ENCODE assay signal across 39 cellular contexts in genomic region chr17:15363702-15364101, GRCh38. TPM values are rescaled to one million over a fixed set of nuclear protein-coding genes. Genes with fewer than 3 reads are reported as not detected.
"Had no signal": no experiment of that assay in that cellular context is flagged by ENCODE, and none has a peak within 500 bp of the region (broad histone marks: within the 10 kb centered on the region; RNA-seq: fewer than 3 reads in every experiment).

No MANE protein-coding gene starts in this region.

- H3K9me3 ChIP-seq: MG63 had no signal

- H3K36me3 ChIP-seq: MG63 had no signal

- DNase-seq: Karpas-422, Kasumi-1, MG63, MM.1S, MV-4-11, NCI-H1048, NCI-H1092, NCI-H1092 treated with DMSO at 0.1 percent for 48 hours, NCI-H1105, NCI-H1105 treated with DMSO at 0.1 percent for 48 hours, NCI-H1417, NCI-H1417 treated with DMSO at 0.1 percent for 48 hours, NCI-H1436, NCI-H1436 treated with DMSO at 0.1 percent for 48 hours, NCI-H146, NCI-H1694, NCI-H1694 treated with DMSO at 0.1 percent for 48 hours, NCI-H187, NCI-H187 treated with DMSO at 0.1 percent for 48 hours, NCI-H1930, NCI-H2029, NCI-H2029 treated with DMSO at 0.1 percent for 48 hours, NCI-H2081, NCI-H2081 treated with DMSO at 0.1 percent for 48 hours, NCI-H2107, NCI-H2171, NCI-H2171 treated with DMSO at 0.1 percent for 48 hours, NCI-H2227 treated with DMSO at 0.1 percent for 48 hours, NCI-H226, NCI-H345, NCI-H446, NCI-H446 treated with DMSO at 0.1 percent for 48 hours, NCI-H510A, NCI-H510A treated with DMSO at 0.1 percent for 48 hours, NCI-H524 had no signal

- H3K4me3 ChIP-seq: MG63 had no signal

- H3K27me3 ChIP-seq: MG63 had no signal

RNA-seq across cellular contexts. Expression of gene TEKT3, which starts 22.3 kb away (rescaled TPM):
- total RNA-seq: LHCN-M2, M059J, MCF 10A, NCI-H460 had no signal
